Comparison of ENCODE assay signal across 8 cellular contexts in genomic region chr1:102174259-102174863, GRCh38.
DNase-seq lines count a peak whose midpoint lies in the region; ATAC-seq and TF ChIP-seq lines count a peak whose summit lies in the region.

No MANE protein-coding gene starts in this region.

- H3K27ac Mint-ChIP-seq in activated CD8-positive, alpha-beta T cell treated with anti-CD3 and anti-CD28 coated beads, Interleukin-2, amount 10 ng/mL, durations not matched to agents 7 days and 5 days = no peak overlapping the region

- no peaks in the 10 kb centered on the region for H3K36me3 ChIP-seq in heart left ventricle

- POLR2A ChIA-PET in AG04450 (lab: Yijun Ruan, JAX) = no interaction called here
- POLR2A ChIA-PET in activated CD8-positive, alpha-beta T cell treated with anti-CD3 and anti-CD28 coated beads, Interleukin-2, amount 10 ng/mL, durations not matched to agents 7 days and 5 days (lab: Charles Lee) = no interaction called here

- H3K27me3 ChIP-seq in AG04450 (ENCODE audit: control insufficient read depth, insufficient read depth, low read length) = no peaks in the 10 kb centered on the region
- H3K27me3 ChIP-seq in heart left ventricle = no peaks in the 10 kb centered on the region

- no peaks in the 10 kb centered on the region for H3K4me1 Mint-ChIP-seq in activated CD8-positive, alpha-beta T cell treated with anti-CD3 and anti-CD28 coated beads, Interleukin-2, amount 10 ng/mL, durations not matched to agents 7 days and 5 days (ENCODE audit: low read depth)

- H3K9me3 ChIP-seq in AG04450 (ENCODE audit: control insufficient read depth, insufficient read depth, low read length) = no peaks in the 10 kb centered on the region
- peaks cover 0 to 8% (median 0%) of the 10 kb centered on the region in 12 donors for H3K9me3 ChIP-seq in heart left ventricle

- no peaks in the 10 kb centered on the region for H3K4me1 ChIP-seq in heart left ventricle

- no peak for TF ChIP-seq POLR2A in heart left ventricle (IDR thresholded peaks at IDR 0.05)

- peak; percentile 84 for ATAC-seq in GM19328 (IDR thresholded peaks at IDR 0.05; ENCODE audit: unreplicated experiment)
- peak; percentile 67 for ATAC-seq in HG03139 (IDR thresholded peaks at IDR 0.05; ENCODE audit: unreplicated experiment)
- no peak for ATAC-seq in activated CD8-positive, alpha-beta T cell treated with anti-CD3 and anti-CD28 coated beads, Interleukin-2, amount 10 ng/mL, durations not matched to agents 7 days and 5 days
- ATAC-seq in heart left ventricle = no peak

- no peak overlapping the region for H3K4me3 Mint-ChIP-seq in activated CD8-positive, alpha-beta T cell treated with anti-CD3 and anti-CD28 coated beads, Interleukin-2, amount 10 ng/mL, durations not matched to agents 7 days and 5 days

- 16 to 26% (median 22%) methylated on average over 2 of the region's 2 CpGs for WGBS in heart left ventricle, 4 donors

- CTCF ChIA-PET in AG04450 (lab: Charles Lee) = interaction anchor here (1.0 kb wide), 1 partner anchor 796 kb away, joined by 3 read pairs; no protein-coding TSS in a partner anchor
- CTCF ChIA-PET in activated CD8-positive, alpha-beta T cell treated with anti-CD3 and anti-CD28 coated beads, Interleukin-2, amount 10 ng/mL, durations not matched to agents 7 days and 5 days (lab: Charles Lee) = no interaction called here

- intact Hi-C loops in heart left ventricle (cut with DNase I) = no loop called here

- TF ChIP-seq CTCF in AG04450 (IDR thresholded peaks at IDR 0.05; ENCODE audit: low read depth, low read length) (0 out of 2 replicates have a peak, but pooled peaks have one; percentile 10), heart left ventricle (IDR thresholded peaks at IDR 0.05) (peak in 1 of 12 donors; percentile 10)

- H3K27ac ChIP-seq in AG04450 (ENCODE audit: low read depth, low read length) (no peak overlapping the region), heart left ventricle (no peak overlapping the region)

- H3K9me3 Mint-ChIP-seq in activated CD8-positive, alpha-beta T cell treated with anti-CD3 and anti-CD28 coated beads, Interleukin-2, amount 10 ng/mL, durations not matched to agents 7 days and 5 days (ENCODE audit: insufficient read depth) = no peaks in the 10 kb centered on the region

- no peaks in the 10 kb centered on the region for H3K27me3 Mint-ChIP-seq in activated CD8-positive, alpha-beta T cell treated with anti-CD3 and anti-CD28 coated beads, Interleukin-2, amount 10 ng/mL, durations not matched to agents 7 days and 5 days (ENCODE audit: low read depth)

- no peaks in the 10 kb centered on the region for H3K36me3 Mint-ChIP-seq in activated CD8-positive, alpha-beta T cell treated with anti-CD3 and anti-CD28 coated beads, Interleukin-2, amount 10 ng/mL, durations not matched to agents 7 days and 5 days (ENCODE audit: low read depth)

- no peak overlapping the region for H3K4me3 ChIP-seq in AG04450 (ENCODE audit: low read depth, low read length)
- H3K4me3 ChIP-seq in heart left ventricle = no peak overlapping the region

- DNase-seq in AG04450 (ENCODE audit: low read depth, low spot score) (no peak), NCI-H1417 (lab: John Stamatoyannopoulos, UW) (no peak), ureter (ENCODE audit: low spot score) (no peak), heart left ventricle (no peak), nucleus accumbens (lab: John Stamatoyannopoulos, UW) (no peak)
- peak; percentile 23 for DNase-seq in activated CD8-positive, alpha-beta T cell treated with anti-CD3 and anti-CD28 coated beads, Interleukin-2, amount 10 ng/mL, durations not matched to agents 7 days and 5 days

Comparison
In these comparisons a context has a peak if more than half of its experiments do, and no peak if none do; other contexts are left out.
1. ATAC-seq: peak in GM19328 (single experiment) and HG03139 (single experiment); none in activated CD8-positive, alpha-beta T cell treated with anti-CD3 and anti-CD28 coated beads, Interleukin-2, amount 10 ng/mL, durations not matched to agents 7 days and 5 days (single experiment) and heart left ventricle (0 of 4).